8 cellular contexts compared by ENCODE assay signal in the genomic region with DNA sequence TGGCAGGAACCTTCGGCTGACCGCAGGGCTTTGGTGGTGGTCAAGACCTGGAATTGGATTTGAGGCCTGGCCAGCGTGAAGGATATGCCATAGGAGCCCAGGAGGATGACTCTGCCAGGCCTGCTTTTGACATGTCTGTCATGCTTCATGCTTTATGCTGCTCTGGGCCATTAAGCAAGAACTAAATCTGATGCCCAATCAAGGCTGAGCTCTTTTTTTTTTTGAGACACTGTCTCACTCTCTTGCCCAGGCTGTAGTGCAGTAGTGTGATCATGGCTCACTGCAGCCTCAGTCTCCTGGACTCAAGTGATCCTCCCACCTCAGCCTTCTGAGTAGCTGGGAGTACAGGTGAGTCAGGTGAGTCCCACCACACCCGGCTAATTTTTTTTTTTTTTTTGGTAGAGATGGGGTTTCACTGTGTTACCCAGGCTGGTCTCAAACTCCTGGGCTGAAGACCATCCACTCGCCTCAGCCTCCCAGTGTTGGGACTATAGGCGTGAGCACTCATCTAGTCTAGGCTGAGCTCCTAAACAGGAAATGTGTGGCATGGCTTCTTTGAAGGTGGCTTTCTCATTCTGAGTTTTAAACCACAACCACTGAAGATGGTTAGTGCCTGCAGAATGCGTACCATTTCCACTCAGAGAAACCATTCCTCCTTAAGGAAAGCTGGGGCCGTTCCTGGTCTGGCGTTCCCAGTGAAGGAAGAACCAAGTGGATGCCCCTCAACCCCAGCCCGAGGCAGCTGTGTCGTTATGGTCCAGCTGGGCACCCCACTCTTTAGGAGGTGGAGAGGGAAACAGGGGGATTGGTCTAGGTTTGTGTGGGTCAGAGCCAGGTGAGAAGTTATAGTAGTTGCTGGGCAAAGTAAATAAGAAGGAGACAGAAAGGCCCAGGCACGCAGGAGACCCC. TPM values are rescaled to one million over a fixed set of nuclear protein-coding genes. Genes with fewer than 3 reads are reported as not detected.
DNase-seq lines count a peak whose midpoint lies in the region; ATAC-seq and TF ChIP-seq lines count a peak whose summit lies in the region.

No MANE protein-coding gene starts in this region.

- H3K36me3 Mint-ChIP-seq in activated CD8-positive, alpha-beta T cell treated with anti-CD3 and anti-CD28 coated beads for 36 hours (ENCODE audit: low read depth): peaks cover 54% of the 10 kb centered on the region
- H3K36me3 Mint-ChIP-seq in GM23338 (ENCODE audit: low read depth): peaks cover 4% of the 10 kb centered on the region; the same call in 2 of the 3 replicates
- H3K36me3 Mint-ChIP-seq in glutamatergic neuron (ENCODE audit: unreplicated experiment): peaks cover 3% of the 10 kb centered on the region

- H4K20me1 ChIP-seq in GM23338 (replicated peaks; ENCODE audit: insufficient read depth): no peaks in the 10 kb centered on the region

- no peak overlapping the region for H3K4me3 ChIP-seq in GM23338

- peaks cover 74% of the 10 kb centered on the region for H3K4me1 Mint-ChIP-seq in activated CD8-positive, alpha-beta T cell treated with anti-CD3 and anti-CD28 coated beads for 36 hours (ENCODE audit: low read depth)
- H3K4me1 Mint-ChIP-seq in GM23338: peaks cover 31% of the 10 kb centered on the region
- H3K4me1 Mint-ChIP-seq in glutamatergic neuron (ENCODE audit: low read depth, unreplicated experiment): peaks cover 17% of the 10 kb centered on the region

- peaks cover 26% of the 10 kb centered on the region for H3K4me1 ChIP-seq in GM23338 (ENCODE audit: insufficient read depth)
- H3K4me1 ChIP-seq in foreskin keratinocyte: peaks cover 17% of the 10 kb centered on the region

- no peaks in the 10 kb centered on the region; the same call in 1 of the 2 replicates for H3K36me3 ChIP-seq in GM23338 (ENCODE audit: insufficient read depth)

- peaks cover 3% of the 10 kb centered on the region; the same call in 1 of the 2 replicates for H3F3A ChIP-seq in GM23338 (replicated peaks; ENCODE audit: low read depth)

- peak; percentile 80 for DNase-seq in activated CD8-positive, alpha-beta T cell treated with anti-CD3 and anti-CD28 coated beads for 36 hours
- DNase-seq in left kidney (ENCODE audit: low read depth, low spot score): peak; percentile 85
- no peak for DNase-seq in GM23338 (ENCODE audit: low spot score)
- DNase-seq in foreskin keratinocyte: no peak
- DNase-seq in COLO829 (ENCODE audit: low spot score): no peak
- DNase-seq in glutamatergic neuron: no peak

- H3K79me2 ChIP-seq in GM23338 (replicated peaks; ENCODE audit: insufficient read depth): no peaks in the 10 kb centered on the region

- POLR2A ChIA-PET in activated CD8-positive, alpha-beta T cell treated with anti-CD3 and anti-CD28 coated beads for 36 hours (lab: Charles Lee): interaction anchor here (0.8 to 7.9 kb wide), 12 partner anchors 9 to 141 kb away, joined by 3 to 160 read pairs (median 8); a partner anchor contains a TSS

- ATAC-seq in HG02798 (IDR thresholded peaks at IDR 0.05; ENCODE audit: poor library complexity, unreplicated experiment): peak; percentile 24
- peak; percentile 48 for ATAC-seq in activated CD8-positive, alpha-beta T cell treated with anti-CD3 and anti-CD28 coated beads for 36 hours
- ATAC-seq in GM23338: no peak
- no peak for ATAC-seq in foreskin keratinocyte

- H3K9me3 Mint-ChIP-seq in activated CD8-positive, alpha-beta T cell treated with anti-CD3 and anti-CD28 coated beads for 36 hours: peaks cover 12% of the 10 kb centered on the region
- peaks cover 4% of the 10 kb centered on the region; the same call in 2 of the 3 replicates for H3K9me3 Mint-ChIP-seq in GM23338
- no peaks in the 10 kb centered on the region for H3K9me3 Mint-ChIP-seq in glutamatergic neuron (ENCODE audit: unreplicated experiment)

- no peaks in the 10 kb centered on the region for H3K9me2 ChIP-seq in GM23338 (ENCODE audit: insufficient read depth)

- peak overlapping the region; percentile 97 for H3K27ac ChIP-seq in temporal lobe (ENCODE audit: low read depth, low read length)
- no peak overlapping the region for H3K27ac ChIP-seq in GM23338 (ENCODE audit: low read depth)
- no peak overlapping the region for H3K27ac ChIP-seq in foreskin keratinocyte

- intact Hi-C loops in activated CD8-positive, alpha-beta T cell treated with anti-CD3 and anti-CD28 coated beads for 36 hours (cut with micrococcal nuclease): loop anchor here (2.0 to 5.0 kb wide), 4 partner anchors 19 to 128 kb away; no protein-coding TSS in a partner anchor

- peak overlapping the region; percentile 100 for H3K27ac Mint-ChIP-seq in activated CD8-positive, alpha-beta T cell treated with anti-CD3 and anti-CD28 coated beads for 36 hours
- H3K27ac Mint-ChIP-seq in GM23338: no peak overlapping the region
- H3K27ac Mint-ChIP-seq in glutamatergic neuron (ENCODE audit: unreplicated experiment): no peak overlapping the region

- no peak overlapping the region for H3K4me2 ChIP-seq in GM23338

- TF ChIP-seq CTCF in activated CD8-positive, alpha-beta T cell treated with anti-CD3 and anti-CD28 coated beads for 36 hours (IDR thresholded peaks at IDR 0.05): no peak
- TF ChIP-seq CTCF in GM23338 (conservative IDR thresholded peaks at IDR 0.05; ENCODE audit: low read depth in 2 of 2) (no peak), foreskin keratinocyte (conservative IDR thresholded peaks at IDR 0.05) (no peak), glutamatergic neuron (IDR thresholded peaks at IDR 0.05; ENCODE audit: partially characterized antibody, unreplicated experiment) (no peak)

- H3K27me3 ChIP-seq in GM23338 (ENCODE audit: insufficient read depth) (no peaks in the 10 kb centered on the region), foreskin keratinocyte (no peaks in the 10 kb centered on the region)

- no peak overlapping the region; the same call in 1 of the 2 replicates for H2AFZ ChIP-seq in GM23338

- peak overlapping the region; percentile 75 for H3K4me3 Mint-ChIP-seq in activated CD8-positive, alpha-beta T cell treated with anti-CD3 and anti-CD28 coated beads for 36 hours
- H3K4me3 Mint-ChIP-seq in GM23338 (no peak overlapping the region; the same call in 2 of the 3 replicates), glutamatergic neuron (ENCODE audit: unreplicated experiment) (no peak overlapping the region)

- H3K27me3 Mint-ChIP-seq in activated CD8-positive, alpha-beta T cell treated with anti-CD3 and anti-CD28 coated beads for 36 hours: peaks cover 3% of the 10 kb centered on the region
- H3K27me3 Mint-ChIP-seq in GM23338 (ENCODE audit: insufficient read depth, low read depth, poor library complexity) (peaks cover 13% of the 10 kb centered on the region), glutamatergic neuron (ENCODE audit: unreplicated experiment) (peaks cover 3% of the 10 kb centered on the region)

- CTCF ChIA-PET in activated CD8-positive, alpha-beta T cell treated with anti-CD3 and anti-CD28 coated beads for 36 hours (lab: Charles Lee): interaction anchor here (1.1 to 3.5 kb wide), 8 partner anchors 8 to 143 kb away, joined by 3 to 31 read pairs (median 8); no protein-coding TSS in a partner anchor

TF ChIP-seq in GM23338, 12 proteins besides CTCF, POLR2A, EP300 and RAD21:
- no peak for TF ChIP-seq ZNF331 (CRISPR knock-in tag; IDR thresholded peaks at IDR 0.05; ENCODE audit: low read depth)

RNA-seq across cellular contexts. Expression of a gene that starts 34.2 kb away (rescaled TPM):
- 100 to 1,000 TPM; 234 to 241 TPM for total RNA-seq in activated CD8-positive, alpha-beta T cell treated with anti-CD3 and anti-CD28 coated beads for 36 hours
- total RNA-seq in temporal lobe: 139 TPM
- total RNA-seq in GM23338 (2014; rRNA removed; shearing (Covaris generic)): 236 and 244 TPM in 2 replicates
- polyA plus RNA-seq in GM23338 (2016; fragmentation: Nextera tagmentation; extraction: Ambion mirVana): 437 and 522 TPM in 2 replicates
- total RNA-seq in foreskin keratinocyte: 154 and 181 TPM in 2 replicates
- polyA plus RNA-seq in foreskin keratinocyte: 271 and 310 TPM in 2 replicates
- total RNA-seq in glutamatergic neuron (ENCODE audit: unreplicated experiment): 236 TPM

Comparison
In these comparisons a context has a peak if more than half of its experiments do, and no peak if none do; other contexts are left out.
1. ATAC-seq: peak in HG02798 (single experiment) and activated CD8-positive, alpha-beta T cell treated with anti-CD3 and anti-CD28 coated beads for 36 hours (single experiment); none in GM23338 (single experiment) and foreskin keratinocyte (single experiment).
2. DNase-seq: peak in activated CD8-positive, alpha-beta T cell treated with anti-CD3 and anti-CD28 coated beads for 36 hours (single experiment) and left kidney (single experiment); none in GM23338 (single experiment), foreskin keratinocyte (0 of 2), COLO829 (single experiment) and glutamatergic neuron (single experiment).